In the genomic region with DNA sequence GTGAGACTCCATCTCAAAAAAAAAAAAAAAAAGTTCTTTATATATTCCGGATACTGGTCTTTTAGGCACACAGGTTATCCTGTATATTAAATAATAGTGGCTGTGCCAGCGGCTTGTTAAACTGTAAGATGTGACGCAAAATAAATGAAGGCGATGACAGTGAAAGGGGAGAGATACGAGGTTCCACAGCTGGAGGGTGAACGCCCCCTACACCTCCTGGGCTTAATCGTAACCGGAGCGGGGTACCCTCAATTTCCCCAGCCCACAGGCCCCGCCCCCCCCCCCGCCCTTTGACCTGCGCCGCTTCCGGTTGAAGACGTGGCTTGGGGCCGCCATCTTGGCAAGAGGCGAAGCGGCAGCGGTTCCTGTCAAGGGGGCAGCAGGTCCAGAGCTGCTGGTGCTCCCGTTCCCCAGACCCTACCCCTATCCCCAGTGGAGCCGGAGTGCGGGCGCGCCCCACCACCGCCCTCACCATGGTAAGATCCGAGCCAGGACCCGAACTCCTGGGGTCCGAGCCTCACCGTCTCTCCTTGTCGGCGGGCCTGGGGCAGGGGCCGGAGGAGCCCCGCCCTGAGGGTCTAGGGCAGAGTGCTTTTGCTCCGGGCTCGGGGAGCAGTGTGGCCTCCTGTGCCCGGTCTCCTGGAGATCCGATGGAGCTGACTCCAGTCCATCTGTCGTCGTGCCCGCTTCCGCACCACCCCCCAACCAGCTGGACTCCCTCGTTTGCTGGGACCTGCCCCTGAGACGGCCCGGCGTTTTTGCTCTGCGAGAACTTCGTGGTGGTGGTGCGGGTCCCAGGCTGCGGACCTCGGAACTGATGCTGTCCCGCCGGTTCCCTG, we compare ENCODE assay signal across 2 cellular contexts.
A peak's percentile ranks its signal among the peaks of the same experiment; 100 is the strongest.
TF ChIP-seq lines count a peak whose summit lies in the region.

A gene (plus strand): TSS at position 335 of the 839 bp plus-strand sequence. CDS start 139 bp downstream, at position 474.

TF ChIP-seq in A549, 52 proteins besides CTCF, POLR2A, EP300 and RAD21 (continued from another document):
- TF ChIP-seq, protein P1, sequence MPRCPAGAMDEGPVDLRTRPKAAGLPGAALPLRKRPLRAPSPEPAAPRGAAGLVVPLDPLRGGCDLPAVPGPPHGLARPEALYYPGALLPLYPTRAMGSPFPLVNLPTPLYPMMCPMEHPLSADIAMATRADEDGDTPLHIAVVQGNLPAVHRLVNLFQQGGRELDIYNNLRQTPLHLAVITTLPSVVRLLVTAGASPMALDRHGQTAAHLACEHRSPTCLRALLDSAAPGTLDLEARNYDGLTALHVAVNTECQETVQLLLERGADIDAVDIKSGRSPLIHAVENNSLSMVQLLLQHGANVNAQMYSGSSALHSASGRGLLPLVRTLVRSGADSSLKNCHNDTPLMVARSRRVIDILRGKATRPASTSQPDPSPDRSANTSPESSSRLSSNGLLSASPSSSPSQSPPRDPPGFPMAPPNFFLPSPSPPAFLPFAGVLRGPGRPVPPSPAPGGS (IDR thresholded peaks at IDR 0.05), result 0 out of 3 replicates have a peak, but pooled peaks have one; percentile 44
- TF ChIP-seq, protein P2, sequence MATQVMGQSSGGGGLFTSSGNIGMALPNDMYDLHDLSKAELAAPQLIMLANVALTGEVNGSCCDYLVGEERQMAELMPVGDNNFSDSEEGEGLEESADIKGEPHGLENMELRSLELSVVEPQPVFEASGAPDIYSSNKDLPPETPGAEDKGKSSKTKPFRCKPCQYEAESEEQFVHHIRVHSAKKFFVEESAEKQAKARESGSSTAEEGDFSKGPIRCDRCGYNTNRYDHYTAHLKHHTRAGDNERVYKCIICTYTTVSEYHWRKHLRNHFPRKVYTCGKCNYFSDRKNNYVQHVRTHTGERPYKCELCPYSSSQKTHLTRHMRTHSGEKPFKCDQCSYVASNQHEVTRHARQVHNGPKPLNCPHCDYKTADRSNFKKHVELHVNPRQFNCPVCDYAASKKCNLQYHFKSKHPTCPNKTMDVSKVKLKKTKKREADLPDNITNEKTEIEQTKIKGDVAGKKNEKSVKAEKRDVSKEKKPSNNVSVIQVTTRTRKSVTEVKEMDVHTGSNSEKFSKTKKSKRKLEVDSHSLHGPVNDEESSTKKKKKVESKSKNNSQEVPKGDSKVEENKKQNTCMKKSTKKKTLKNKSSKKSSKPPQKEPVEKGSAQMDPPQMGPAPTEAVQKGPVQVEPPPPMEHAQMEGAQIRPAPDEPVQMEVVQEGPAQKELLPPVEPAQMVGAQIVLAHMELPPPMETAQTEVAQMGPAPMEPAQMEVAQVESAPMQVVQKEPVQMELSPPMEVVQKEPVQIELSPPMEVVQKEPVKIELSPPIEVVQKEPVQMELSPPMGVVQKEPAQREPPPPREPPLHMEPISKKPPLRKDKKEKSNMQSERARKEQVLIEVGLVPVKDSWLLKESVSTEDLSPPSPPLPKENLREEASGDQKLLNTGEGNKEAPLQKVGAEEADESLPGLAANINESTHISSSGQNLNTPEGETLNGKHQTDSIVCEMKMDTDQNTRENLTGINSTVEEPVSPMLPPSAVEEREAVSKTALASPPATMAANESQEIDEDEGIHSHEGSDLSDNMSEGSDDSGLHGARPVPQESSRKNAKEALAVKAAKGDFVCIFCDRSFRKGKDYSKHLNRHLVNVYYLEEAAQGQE (IDR thresholded peaks at IDR 0.05), result no peak

TF ChIP-seq in HepG2, 621 proteins besides CTCF, POLR2A, EP300 and RAD21 (continued from another document and continues in another):
- TF ChIP-seq, protein P3, sequence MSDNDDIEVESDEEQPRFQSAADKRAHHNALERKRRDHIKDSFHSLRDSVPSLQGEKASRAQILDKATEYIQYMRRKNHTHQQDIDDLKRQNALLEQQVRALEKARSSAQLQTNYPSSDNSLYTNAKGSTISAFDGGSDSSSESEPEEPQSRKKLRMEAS (IDR thresholded peaks at IDR 0.05), result peak; percentile 50; the same call in 1 of the 2 replicates
- TF ChIP-seq POLR2AphosphoS5 (IDR thresholded peaks at IDR 0.05; ENCODE audit: low read depth, low read length) (peak; percentile 85), KDM5B (CRISPR knock-in tag; IDR thresholded peaks at IDR 0.05; ENCODE audit: borderline replicate concordance) (peak; percentile 35; the same call in 1 of the 2 replicates), ZSCAN31 (CRISPR knock-in tag; IDR thresholded peaks at IDR 0.05; ENCODE audit: low read depth) (peak; percentile 25; the same call in 1 of the 2 replicates), ZNF839 (CRISPR knock-in tag; IDR thresholded peaks at IDR 0.05; ENCODE audit: borderline replicate concordance) (no peak; the same call in 1 of the 2 replicates), HDAC1 (CRISPR knock-in tag; IDR thresholded peaks at IDR 0.05) (peak; percentile 50), PAF1 (CRISPR knock-in tag; IDR thresholded peaks at IDR 0.05) (no peak), FOXK1 (CRISPR knock-in tag; IDR thresholded peaks at IDR 0.05; ENCODE audit: borderline replicate concordance, low read depth) (no peak), HOXA7 (CRISPR knock-in tag; IDR thresholded peaks at IDR 0.05) (no peak), ZNF33A (CRISPR knock-in tag; IDR thresholded peaks at IDR 0.05; ENCODE audit: borderline replicate concordance) (no peak), NCOA1 (CRISPR knock-in tag; IDR thresholded peaks at IDR 0.05) (0 out of 2 replicates have a peak, but pooled peaks have one; percentile 82), ZNF225 (CRISPR knock-in tag; IDR thresholded peaks at IDR 0.05) (no peak), ZNF251 (CRISPR knock-in tag; IDR thresholded peaks at IDR 0.05) (0 out of 2 replicates have a peak, but pooled peaks have one; percentile 61), SP1 (IDR thresholded peaks at IDR 0.05) (no peak), SP1 (CRISPR knock-in tag; IDR thresholded peaks at IDR 0.05) (peak; percentile 33; the same call in 1 of the 2 replicates), MTA1 (CRISPR knock-in tag; IDR thresholded peaks at IDR 0.05; ENCODE audit: borderline replicate concordance) (peak; percentile 17; the same call in 1 of the 2 replicates), REL (CRISPR knock-in tag; conservative IDR thresholded peaks at IDR 0.05) (no peak), NR1H2 (CRISPR knock-in tag; IDR thresholded peaks at IDR 0.05; ENCODE audit: borderline replicate concordance, low read depth) (0 out of 2 replicates have a peak, but pooled peaks have one; percentile 35), TCF7L2 (IDR thresholded peaks at IDR 0.05; ENCODE audit: low read depth, low read length) (no peak), NRL (CRISPR knock-in tag; IDR thresholded peaks at IDR 0.05; ENCODE audit: borderline replicate concordance) (peak; percentile 59; the same call in 1 of the 2 replicates), ZBTB42 (CRISPR knock-in tag; IDR thresholded peaks at IDR 0.05) (peak; percentile 63; the same call in 1 of the 2 replicates), MEIS2 (CRISPR knock-in tag; IDR thresholded peaks at IDR 0.05) (peak; percentile 60), CCDC6 (CRISPR knock-in tag; IDR thresholded peaks at IDR 0.05) (peak; percentile 70; the same call in 1 of the 2 replicates), ZNF878 (CRISPR knock-in tag; IDR thresholded peaks at IDR 0.05) (0 out of 2 replicates have a peak, but pooled peaks have one; percentile 55), CREM (IDR thresholded peaks at IDR 0.05) (peak; percentile 33; the same call in 1 of the 2 replicates), CREM (CRISPR knock-in tag; IDR thresholded peaks at IDR 0.05) (no peak), ATF7-NPFF (CRISPR knock-in tag; IDR thresholded peaks at IDR 0.05; ENCODE audit: low read depth) (0 out of 2 replicates have a peak, but pooled peaks have one; percentile 29), KLF6 (CRISPR knock-in tag; IDR thresholded peaks at IDR 0.05) (no peak), ZNF510 (CRISPR knock-in tag; IDR thresholded peaks at IDR 0.05; ENCODE audit: low read depth) (no peak), EZH2 (conservative IDR thresholded peaks at IDR 0.05; ENCODE audit: low read depth, low read length) (no peak), ATM (IDR thresholded peaks at IDR 0.05; ENCODE audit: borderline replicate concordance) (no peak), ZNF44 (CRISPR knock-in tag; IDR thresholded peaks at IDR 0.05) (no peak), TSC22D2 (CRISPR knock-in tag; IDR thresholded peaks at IDR 0.05; ENCODE audit: borderline replicate concordance) (0 out of 2 replicates have a peak, but pooled peaks have one; percentile 64), ZNF737 (CRISPR knock-in tag; IDR thresholded peaks at IDR 0.05; ENCODE audit: borderline replicate concordance) (0 out of 2 replicates have a peak, but pooled peaks have one; percentile 48), ZNF891 (CRISPR knock-in tag; IDR thresholded peaks at IDR 0.05) (no peak), SAP130 (CRISPR knock-in tag; IDR thresholded peaks at IDR 0.05; ENCODE audit: low read depth) (peak; percentile 40; the same call in 1 of the 2 replicates)
- TF ChIP-seq, protein P4, sequence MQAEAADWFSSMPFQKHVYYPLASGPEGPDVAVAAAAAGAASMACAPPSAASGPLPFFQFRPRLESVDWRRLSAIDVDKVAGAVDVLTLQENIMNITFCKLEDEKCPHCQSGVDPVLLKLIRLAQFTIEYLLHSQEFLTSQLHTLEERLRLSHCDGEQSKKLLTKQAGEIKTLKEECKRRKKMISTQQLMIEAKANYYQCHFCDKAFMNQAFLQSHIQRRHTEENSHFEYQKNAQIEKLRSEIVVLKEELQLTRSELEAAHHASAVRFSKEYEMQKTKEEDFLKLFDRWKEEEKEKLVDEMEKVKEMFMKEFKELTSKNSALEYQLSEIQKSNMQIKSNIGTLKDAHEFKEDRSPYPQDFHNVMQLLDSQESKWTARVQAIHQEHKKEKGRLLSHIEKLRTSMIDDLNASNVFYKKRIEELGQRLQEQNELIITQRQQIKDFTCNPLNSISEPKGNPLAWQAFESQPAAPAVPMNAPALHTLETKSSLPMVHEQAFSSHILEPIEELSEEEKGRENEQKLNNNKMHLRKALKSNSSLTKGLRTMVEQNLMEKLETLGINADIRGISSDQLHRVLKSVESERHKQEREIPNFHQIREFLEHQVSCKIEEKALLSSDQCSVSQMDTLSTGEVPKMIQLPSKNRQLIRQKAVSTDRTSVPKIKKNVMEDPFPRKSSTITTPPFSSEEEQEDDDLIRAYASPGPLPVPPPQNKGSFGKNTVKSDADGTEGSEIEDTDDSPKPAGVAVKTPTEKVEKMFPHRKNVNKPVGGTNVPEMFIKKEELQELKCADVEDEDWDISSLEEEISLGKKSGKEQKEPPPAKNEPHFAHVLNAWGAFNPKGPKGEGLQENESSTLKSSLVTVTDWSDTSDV (CRISPR knock-in tag; IDR thresholded peaks at IDR 0.05), result no peak
- TF ChIP-seq, protein P5, sequence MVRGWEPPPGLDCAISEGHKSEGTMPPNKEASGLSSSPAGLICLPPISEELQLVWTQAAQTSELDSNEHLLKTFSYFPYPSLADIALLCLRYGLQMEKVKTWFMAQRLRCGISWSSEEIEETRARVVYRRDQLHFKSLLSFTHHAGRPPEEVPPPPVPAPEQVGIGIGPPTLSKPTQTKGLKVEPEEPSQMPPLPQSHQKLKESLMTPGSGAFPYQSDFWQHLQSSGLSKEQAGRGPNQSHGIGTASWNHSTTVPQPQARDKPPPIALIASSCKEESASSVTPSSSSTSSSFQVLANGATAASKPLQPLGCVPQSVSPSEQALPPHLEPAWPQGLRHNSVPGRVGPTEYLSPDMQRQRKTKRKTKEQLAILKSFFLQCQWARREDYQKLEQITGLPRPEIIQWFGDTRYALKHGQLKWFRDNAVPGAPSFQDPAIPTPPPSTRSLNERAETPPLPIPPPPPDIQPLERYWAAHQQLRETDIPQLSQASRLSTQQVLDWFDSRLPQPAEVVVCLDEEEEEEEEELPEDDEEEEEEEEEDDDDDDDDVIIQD (CRISPR knock-in tag; IDR thresholded peaks at IDR 0.05; ENCODE audit: low read depth), result no peak
- TF ChIP-seq, protein P1 (CRISPR knock-in tag; IDR thresholded peaks at IDR 0.05), result peak; percentile 66; the same call in 1 of the 2 replicates
- TF ChIP-seq, protein P6, sequence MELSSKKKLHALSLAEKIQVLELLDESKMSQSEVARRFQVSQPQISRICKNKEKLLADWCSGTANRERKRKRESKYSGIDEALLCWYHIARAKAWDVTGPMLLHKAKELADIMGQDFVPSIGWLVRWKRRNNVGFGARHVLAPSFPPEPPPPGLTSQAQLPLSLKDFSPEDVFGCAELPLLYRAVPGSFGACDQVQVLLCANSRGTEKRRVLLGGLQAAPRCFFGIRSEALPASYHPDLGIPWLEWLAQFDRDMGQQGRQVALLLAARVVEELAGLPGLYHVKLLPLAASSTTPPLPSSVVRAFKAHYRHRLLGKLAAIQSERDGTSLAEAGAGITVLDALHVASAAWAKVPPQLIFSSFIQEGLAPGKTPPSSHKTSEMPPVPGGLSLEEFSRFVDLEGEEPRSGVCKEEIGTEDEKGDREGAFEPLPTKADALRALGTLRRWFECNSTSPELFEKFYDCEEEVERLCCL (CRISPR knock-in tag; IDR thresholded peaks at IDR 0.05; ENCODE audit: borderline replicate concordance), result no peak
- TF ChIP-seq, protein P7, sequence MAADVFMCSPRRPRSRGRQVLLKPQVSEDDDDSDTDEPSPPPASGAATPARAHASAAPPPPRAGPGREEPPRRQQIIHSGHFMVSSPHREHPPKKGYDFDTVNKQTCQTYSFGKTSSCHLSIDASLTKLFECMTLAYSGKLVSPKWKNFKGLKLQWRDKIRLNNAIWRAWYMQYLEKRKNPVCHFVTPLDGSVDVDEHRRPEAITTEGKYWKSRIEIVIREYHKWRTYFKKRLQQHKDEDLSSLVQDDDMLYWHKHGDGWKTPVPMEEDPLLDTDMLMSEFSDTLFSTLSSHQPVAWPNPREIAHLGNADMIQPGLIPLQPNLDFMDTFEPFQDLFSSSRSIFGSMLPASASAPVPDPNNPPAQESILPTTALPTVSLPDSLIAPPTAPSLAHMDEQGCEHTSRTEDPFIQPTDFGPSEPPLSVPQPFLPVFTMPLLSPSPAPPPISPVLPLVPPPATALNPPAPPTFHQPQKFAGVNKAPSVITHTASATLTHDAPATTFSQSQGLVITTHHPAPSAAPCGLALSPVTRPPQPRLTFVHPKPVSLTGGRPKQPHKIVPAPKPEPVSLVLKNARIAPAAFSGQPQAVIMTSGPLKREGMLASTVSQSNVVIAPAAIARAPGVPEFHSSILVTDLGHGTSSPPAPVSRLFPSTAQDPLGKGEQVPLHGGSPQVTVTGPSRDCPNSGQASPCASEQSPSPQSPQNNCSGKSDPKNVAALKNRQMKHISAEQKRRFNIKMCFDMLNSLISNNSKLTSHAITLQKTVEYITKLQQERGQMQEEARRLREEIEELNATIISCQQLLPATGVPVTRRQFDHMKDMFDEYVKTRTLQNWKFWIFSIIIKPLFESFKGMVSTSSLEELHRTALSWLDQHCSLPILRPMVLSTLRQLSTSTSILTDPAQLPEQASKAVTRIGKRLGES (CRISPR knock-in tag; IDR thresholded peaks at IDR 0.05; ENCODE audit: borderline replicate concordance), result 0 out of 2 replicates have a peak, but pooled peaks have one; percentile 35
- TF ChIP-seq, protein P8, sequence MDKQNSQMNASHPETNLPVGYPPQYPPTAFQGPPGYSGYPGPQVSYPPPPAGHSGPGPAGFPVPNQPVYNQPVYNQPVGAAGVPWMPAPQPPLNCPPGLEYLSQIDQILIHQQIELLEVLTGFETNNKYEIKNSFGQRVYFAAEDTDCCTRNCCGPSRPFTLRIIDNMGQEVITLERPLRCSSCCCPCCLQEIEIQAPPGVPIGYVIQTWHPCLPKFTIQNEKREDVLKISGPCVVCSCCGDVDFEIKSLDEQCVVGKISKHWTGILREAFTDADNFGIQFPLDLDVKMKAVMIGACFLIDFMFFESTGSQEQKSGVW (CRISPR knock-in tag; IDR thresholded peaks at IDR 0.05; ENCODE audit: borderline replicate concordance), result no peak
